In genomic region chr17:5031365-5032082, GRCh38 we compare ENCODE assay signal across 8 cellular contexts. TPM values are rescaled to one million over a fixed set of nuclear protein-coding genes. Genes with fewer than 3 reads are reported as not detected.
DNase-seq lines count a peak whose midpoint lies in the region; ATAC-seq and TF ChIP-seq lines count a peak whose summit lies in the region.

No MANE protein-coding gene starts in this region.

- peak; percentile 68 for TF ChIP-seq CTCF in colonic mucosa (IDR thresholded peaks at IDR 0.05)

- intact Hi-C loops in activated CD4-positive, alpha-beta T cell treated with anti-CD3 and anti-CD28 coated beads for 36 hours (cut with DNase I, micrococcal nuclease), result loop anchor here (1.0 to 5.0 kb wide), 6 partner anchors 31 to 80 kb away; partner anchors contain the start of genes INCA1 (in 1 of the 2), KIF1C (in 1 of the 2), SPAG7 (in 1 of the 2) and ZFP3 (in 1 of the 2)
- intact Hi-C loops in colonic mucosa (cut with DNase I), result loop anchor here (1.0 kb wide), 1 partner anchor 31 kb away; no protein-coding TSS in a partner anchor
- intact Hi-C loops in left colon (cut with DNase I, micrococcal nuclease), result loop anchor here in 1 of 2 donors (2.0 kb wide), 1 partner anchor 31 kb away; no protein-coding TSS in a partner anchor

- DNase-seq in G401 (ENCODE audit: low spot score) (peak; percentile 76), NCI-H2227 treated with DMSO at 0.1 percent for 48 hours (lab: John Stamatoyannopoulos, UW) (peak; percentile 87), colonic mucosa (peak; percentile 90), left colon (peak; percentile 72 to 90)
- peak; percentile 91 for DNase-seq in activated CD4-positive, alpha-beta T cell treated with anti-CD3 and anti-CD28 coated beads for 36 hours
- peak; percentile 69 to 82 for DNase-seq in stimulated activated CD4-positive, alpha-beta T cell treated with anti-CD3 and anti-CD28 coated beads, Interleukin-15, amount 100 ng/mL, for 48 hours (ENCODE audit: low read depth in 2 of 2)

- peaks cover 3% of the 10 kb centered on the region for H3K27me3 Mint-ChIP-seq in activated CD4-positive, alpha-beta T cell treated with anti-CD3 and anti-CD28 coated beads for 36 hours

- in situ Hi-C loops in G401 (cut with HindIII; ENCODE audit: low sequenced_read_pairs), result no loop called here

- peak overlapping the region; percentile 42 for H3K4me3 ChIP-seq in colonic mucosa

- H3K36me3 Mint-ChIP-seq in activated CD4-positive, alpha-beta T cell treated with anti-CD3 and anti-CD28 coated beads for 36 hours (ENCODE audit: low read depth), result peaks cover 2% of the 10 kb centered on the region

- peaks cover 19% of the 10 kb centered on the region for H3K4me1 Mint-ChIP-seq in activated CD4-positive, alpha-beta T cell treated with anti-CD3 and anti-CD28 coated beads for 36 hours

- no peaks in the 10 kb centered on the region for H3K4me1 ChIP-seq in colonic mucosa

- peak overlapping the region; percentile 68 for H3K4me3 Mint-ChIP-seq in activated CD4-positive, alpha-beta T cell treated with anti-CD3 and anti-CD28 coated beads for 36 hours

- CTCF ChIA-PET in activated CD4-positive, alpha-beta T cell treated with anti-CD3 and anti-CD28 coated beads for 36 hours (lab: Charles Lee), result interaction anchor here (0.6 to 9.8 kb wide), 14 partner anchors 12 to 455 kb away, joined by 3 to 82 read pairs (median 3); partner anchors contain the start of genes C17orf107, CAMTA2, DERL2 and MIS12

- H3K9me3 ChIP-seq in colonic mucosa, result no peaks in the 10 kb centered on the region

- POLR2A ChIA-PET in activated CD4-positive, alpha-beta T cell treated with anti-CD3 and anti-CD28 coated beads for 36 hours (lab: Charles Lee), result interaction anchor here (0.6 kb wide), 1 partner anchor 306 kb away, joined by 3 read pairs; no protein-coding TSS in a partner anchor

- H3K9me3 Mint-ChIP-seq in activated CD4-positive, alpha-beta T cell treated with anti-CD3 and anti-CD28 coated beads for 36 hours (ENCODE audit: low read depth), result no peaks in the 10 kb centered on the region

- peak overlapping the region; percentile 51 to 56 for H3K9ac ChIP-seq in colonic mucosa (ENCODE audit: low read depth in 2 of 2, low read length in 2 of 2)

- peak overlapping the region; percentile 27 for H3K27ac ChIP-seq in colonic mucosa

- H3K27me3 ChIP-seq in colonic mucosa, result no peaks in the 10 kb centered on the region

- H3K27ac Mint-ChIP-seq in activated CD4-positive, alpha-beta T cell treated with anti-CD3 and anti-CD28 coated beads for 36 hours, result peak overlapping the region; percentile 85

- no peaks in the 10 kb centered on the region for H3K36me3 ChIP-seq in colonic mucosa

- peak; percentile 67 for ATAC-seq in HG02763 (IDR thresholded peaks at IDR 0.05; ENCODE audit: unreplicated experiment)
- peak; percentile 82 for ATAC-seq in activated CD4-positive, alpha-beta T cell treated with anti-CD3 and anti-CD28 coated beads for 36 hours
- peak; percentile 65 for ATAC-seq in left colon
- no peak for ATAC-seq in GM18858 (IDR thresholded peaks at IDR 0.05; ENCODE audit: unreplicated experiment)

RNA-seq across cellular contexts. Expression of gene SLC52A1, which starts 3.7 kb away (rescaled TPM):
- total RNA-seq in G401 (2014; rRNA removed; shearing (Covaris generic)), result not detected in 2 replicates
- under 1 TPM; 0.16 to 0.26 TPM for total RNA-seq in activated CD4-positive, alpha-beta T cell treated with anti-CD3 and anti-CD28 coated beads for 36 hours
- total RNA-seq in colonic mucosa, result 1 to 10 TPM; 1.7 to 2.6 TPM
- 1 to 10 TPM; 2.4 to 2.5 TPM for total RNA-seq in left colon

RNA-seq across cellular contexts. Expression of gene KIF1C, which starts 33.8 kb away (rescaled TPM):
- 75.6 and 95.9 TPM in 2 replicates for total RNA-seq in G401 (2014; rRNA removed; shearing (Covaris generic))
- 10 to 100 TPM; 32.6 to 43.0 TPM for total RNA-seq in activated CD4-positive, alpha-beta T cell treated with anti-CD3 and anti-CD28 coated beads for 36 hours
- total RNA-seq in colonic mucosa (100 to 1,000 TPM; 195 to 291 TPM), left colon (100 to 1,000 TPM; 212 to 226 TPM)

RNA-seq across cellular contexts. Expression of gene INCA1, which starts 34.2 kb away (rescaled TPM):
- 0.14 TPM in 1 of 2 replicates, not detected in the other for total RNA-seq in G401 (2014; rRNA removed; shearing (Covaris generic))
- under 1 TPM; 0.18 to 0.28 TPM for total RNA-seq in activated CD4-positive, alpha-beta T cell treated with anti-CD3 and anti-CD28 coated beads for 36 hours
- total RNA-seq in colonic mucosa, result 1 to 10 TPM; 1.6 to 4.2 TPM
- 1 to 10 TPM; 1.9 TPM for total RNA-seq in left colon

RNA-seq across cellular contexts. Expression of gene CAMTA2, which starts 44.0 kb away (rescaled TPM):
- 6.9 and 16.9 TPM in 2 replicates for total RNA-seq in G401 (2014; rRNA removed; shearing (Covaris generic))
- total RNA-seq in activated CD4-positive, alpha-beta T cell treated with anti-CD3 and anti-CD28 coated beads for 36 hours, result 100 to 1,000 TPM in 1 of 2 experiments, 10 to 100 TPM in 1; 98.2 to 124 TPM
- 10 to 100 TPM; 39.8 to 52.6 TPM for total RNA-seq in colonic mucosa
- 10 to 100 TPM; 49.1 to 52.2 TPM for total RNA-seq in left colon

RNA-seq across cellular contexts. Expression of gene ZFP3, which starts 46.7 kb away (rescaled TPM):
- not detected in 2 replicates for total RNA-seq in G401 (2014; rRNA removed; shearing (Covaris generic))
- total RNA-seq in activated CD4-positive, alpha-beta T cell treated with anti-CD3 and anti-CD28 coated beads for 36 hours, result 1 to 10 TPM; 2.2 to 2.8 TPM
- total RNA-seq in colonic mucosa, result 1 to 10 TPM; 6.2 to 6.3 TPM
- total RNA-seq in left colon, result 1 to 10 TPM; 8.0 to 8.6 TPM
